In the genomic region with DNA sequence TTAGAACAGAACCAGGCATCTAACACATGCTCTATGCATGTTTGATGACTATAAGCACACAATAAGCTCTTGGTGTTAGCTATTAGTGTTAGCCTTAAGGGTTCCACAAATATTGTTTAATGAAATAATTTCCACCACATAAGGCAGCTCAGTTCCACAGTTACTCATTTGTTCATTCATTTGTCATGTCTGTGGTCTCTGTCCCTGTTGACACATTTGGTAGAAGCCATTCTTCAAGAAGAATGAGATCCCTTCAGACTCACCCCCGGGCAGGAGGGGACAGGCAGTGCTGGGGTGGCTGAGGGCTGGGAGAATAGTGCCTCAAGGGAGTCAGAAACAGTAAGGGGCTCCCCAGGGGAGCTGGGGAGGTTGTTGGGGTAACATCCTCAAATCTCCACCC, we compare ENCODE assay signal across 26 cellular contexts. TPM values are rescaled to one million over a fixed set of nuclear protein-coding genes. Genes with fewer than 3 reads are reported as not detected.
"Had no signal": no experiment of that assay in that cellular context is flagged by ENCODE, and none has a peak within 500 bp of the region (broad histone marks: within the 10 kb centered on the region; RNA-seq: fewer than 3 reads in every experiment).

No MANE protein-coding gene starts in this region.

- ATAC-seq: activated CD4-positive, alpha-beta T cell treated with anti-CD3 and anti-CD28 coated beads for 36 hours; activated naive CD4-positive, alpha-beta T cell treated with anti-CD3 and anti-CD28 coated beads, Interleukin-2, amount 50 U/mL, for 72 hours; left lobe of liver; natural killer cell treated with Interleukin-12 subunit alpha and Interleukin-12 subunit beta and Interleukin-15 and Interleukin-18, amount 100 ng/mL, for 72 hours; T-cell; WTC11 had no signal

- H3K27ac Mint-ChIP-seq: activated CD4-positive, alpha-beta T cell treated with anti-CD3 and anti-CD28 coated beads for 36 hours; activated naive CD4-positive, alpha-beta T cell treated with anti-CD3 and anti-CD28 coated beads, Interleukin-2, amount 50 U/mL, for 72 hours; activated T-helper 1 cell treated with anti-CD3 and anti-CD28 coated beads, Interleukin-12 subunit alpha, Interleukin-12 subunit beta, Interleukin-2, Interleukin-4 antibody, amounts not matched to agents 30 ng/mL and 10 ng/mL and 1 ng/mL, durations not matched to agents 14 hours and 24 hours and 36 hours; endodermal cell; T-cell; WTC11 had no signal

- H3K27ac ChIP-seq: adrenal gland, epithelial cell of prostate, transverse colon, uterus had no signal

- H3K9me3 Mint-ChIP-seq: activated naive CD4-positive, alpha-beta T cell treated with anti-CD3 and anti-CD28 coated beads, Interleukin-2, amount 50 U/mL, for 72 hours; activated T-helper 1 cell treated with anti-CD3 and anti-CD28 coated beads, Interleukin-12 subunit alpha, Interleukin-12 subunit beta, Interleukin-2, Interleukin-4 antibody, amounts not matched to agents 30 ng/mL and 10 ng/mL and 1 ng/mL, durations not matched to agents 14 hours and 24 hours and 36 hours; endodermal cell; natural killer cell treated with Interleukin-12 subunit alpha and Interleukin-12 subunit beta and Interleukin-15 and Interleukin-18, amount 100 ng/mL, for 72 hours; T-cell; WTC11 had no signal

- H3K4me3 Mint-ChIP-seq: activated CD4-positive, alpha-beta T cell treated with anti-CD3 and anti-CD28 coated beads for 36 hours; activated T-helper 1 cell treated with anti-CD3 and anti-CD28 coated beads, Interleukin-12 subunit alpha, Interleukin-12 subunit beta, Interleukin-2, Interleukin-4 antibody, amounts not matched to agents 30 ng/mL and 10 ng/mL and 1 ng/mL, durations not matched to agents 14 hours and 24 hours and 36 hours; endodermal cell; natural killer cell treated with Interleukin-12 subunit alpha and Interleukin-12 subunit beta and Interleukin-15 and Interleukin-18, amount 100 ng/mL, for 72 hours; T-cell; WTC11 had no signal

- H3K27me3 Mint-ChIP-seq: activated CD4-positive, alpha-beta T cell treated with anti-CD3 and anti-CD28 coated beads for 36 hours had no signal

- H3K9me3 ChIP-seq: adrenal gland, transverse colon, uterus had no signal

- H3K27me3 ChIP-seq: adrenal gland, uterus had no signal

- H3K4me3 ChIP-seq: adrenal gland, transverse colon, uterus had no signal

- H3K36me3 Mint-ChIP-seq: activated naive CD4-positive, alpha-beta T cell treated with anti-CD3 and anti-CD28 coated beads, Interleukin-2, amount 50 U/mL, for 72 hours; natural killer cell treated with Interleukin-12 subunit alpha and Interleukin-12 subunit beta and Interleukin-15 and Interleukin-18, amount 100 ng/mL, for 72 hours; T-cell; WTC11 had no signal

- DNase-seq: activated CD4-positive, alpha-beta T cell treated with anti-CD3 and anti-CD28 coated beads for 36 hours; activated CD4-positive, alpha-beta T cell treated with anti-CD3 and anti-CD28 coated beads, Interleukin-2, amount 50 U/mL, for 48 hours; activated gamma-delta T cell treated with Interleukin-2 at 50 U/mL for 16 hours; adrenal gland; endodermal cell; foreskin fibroblast; glutamatergic neuron; hippocampal formation; islet precursor cell; mesenchymal stem cell; stimulated activated CD4-positive, alpha-beta T cell treated with anti-CD3 and anti-CD28 coated beads, Interleukin-2, amount 100 ng/mL, for 24 hours; stimulated activated naive CD4-positive, alpha-beta T cell treated with Interleukin-2 at 50 U/mL for 16 hours; T-cell; transverse colon; uterus had no signal

- H3K4me1 ChIP-seq: uterus had no signal

- FAIRE-seq: astrocyte, bronchial epithelial cell had no signal

- H3K36me3 ChIP-seq: adrenal gland, transverse colon, uterus had no signal

RNA-seq across cellular contexts. Expression of gene FAIM2, which starts 3.7 kb away (rescaled TPM):
- total RNA-seq: dermis microvascular lymphatic vessel endothelial cell, endodermal cell, left lobe of liver, progenitor cell of endocrine pancreas had no signal

RNA-seq across cellular contexts. Expression of gene AQP2, which starts 43.2 kb away (rescaled TPM):
- total RNA-seq: activated CD4-positive, alpha-beta T cell treated with anti-CD3 and anti-CD28 coated beads for 36 hours; activated naive CD4-positive, alpha-beta T cell treated with anti-CD3 and anti-CD28 coated beads, Interleukin-2, amount 50 U/mL, for 72 hours; activated T-helper 1 cell treated with anti-CD3 and anti-CD28 coated beads, Interleukin-12 subunit alpha, Interleukin-12 subunit beta, Interleukin-2, Interleukin-4 antibody, amounts not matched to agents 30 ng/mL and 10 ng/mL and 1 ng/mL, durations not matched to agents 14 hours and 24 hours and 36 hours; astrocyte; bronchial epithelial cell; dermis microvascular lymphatic vessel endothelial cell; endodermal cell; left lobe of liver; natural killer cell treated with Interleukin-12 subunit alpha and Interleukin-12 subunit beta and Interleukin-15 and Interleukin-18, amount 100 ng/mL, for 72 hours; subcutaneous adipose tissue; T-cell; transverse colon; uterus; WTC11 had no signal

RNA-seq across cellular contexts. Expression of gene AQP5, which starts 54.3 kb away (rescaled TPM):
- total RNA-seq: activated CD4-positive, alpha-beta T cell treated with anti-CD3 and anti-CD28 coated beads for 36 hours; activated naive CD4-positive, alpha-beta T cell treated with anti-CD3 and anti-CD28 coated beads, Interleukin-2, amount 50 U/mL, for 72 hours; activated T-helper 1 cell treated with anti-CD3 and anti-CD28 coated beads, Interleukin-12 subunit alpha, Interleukin-12 subunit beta, Interleukin-2, Interleukin-4 antibody, amounts not matched to agents 30 ng/mL and 10 ng/mL and 1 ng/mL, durations not matched to agents 14 hours and 24 hours and 36 hours; astrocyte; left lobe of liver; natural killer cell treated with Interleukin-12 subunit alpha and Interleukin-12 subunit beta and Interleukin-15 and Interleukin-18, amount 100 ng/mL, for 72 hours; subcutaneous adipose tissue; T-cell; transverse colon had no signal
